In genomic region chr6:43785220-43785752, GRCh38 we compare ENCODE assay signal across 20 cellular contexts. TPM values are rescaled to one million over a fixed set of nuclear protein-coding genes. Genes with fewer than 3 reads are reported as not detected.
DNase-seq lines count a peak whose midpoint lies in the region; ATAC-seq, FAIRE-seq and TF ChIP-seq lines count a peak whose summit lies in the region.
"Had no signal": no experiment of that assay in that cellular context is flagged by ENCODE, and none has a peak within 500 bp of the region (broad histone marks: within the 10 kb centered on the region; RNA-seq: fewer than 3 reads in every experiment).

No MANE protein-coding gene starts in this region.

- H3K9me3 ChIP-seq in right cardiac atrium (ENCODE audit: control insufficient read depth, low read length), result no peaks in the 10 kb centered on the region
- no peaks in the 10 kb centered on the region for H3K9me3 ChIP-seq in right atrium auricular region
- H3K9me3 ChIP-seq in GM12878 (replicated peaks; ENCODE audit: control insufficient read depth, insufficient read depth, low read length), result no peaks in the 10 kb centered on the region
- no peaks in the 10 kb centered on the region for H3K9me3 ChIP-seq in mesenchymal stem cell (ENCODE audit: control insufficient read depth, low read length)
- H3K9me3 ChIP-seq in WERI-Rb-1 (ENCODE audit: severe bottlenecking), result no peaks in the 10 kb centered on the region
- H3K9me3 ChIP-seq: SJSA1 had no signal

- H3K23ac ChIP-seq in mesenchymal stem cell (ENCODE audit: low read length in 2 of 2), result no peak overlapping the region

- DNase-seq in right cardiac atrium (peak in 2 of 3 donors; percentile 43 to 55), right atrium auricular region (ENCODE audit: low spot score) (no peak), GM12878 (ENCODE audit: low read depth, low spot score) (no peak), mesenchymal stem cell (no peak), NCI-H2196 (lab: John Stamatoyannopoulos, UW; ENCODE audit: unreplicated experiment) (no peak), WERI-Rb-1 (no peak), dedifferentiated amniotic fluid mesenchymal stem cell (ENCODE audit: extremely low spot score) (no peak)
- DNase-seq: CD4-positive, alpha-beta memory T cell; DMS53; EL; HCEC 1CT; NCI-H1105; NCI-H1694; NCI-H2081 treated with DMSO at 0.1 percent for 48 hours; NCI-H524; NCI-H82 had no signal

- H3K79me1 ChIP-seq in mesenchymal stem cell (replicated peaks; ENCODE audit: low read length, poor library complexity, severe bottlenecking), result peaks cover 41% of the 10 kb centered on the region

- H2BK5ac ChIP-seq in mesenchymal stem cell (ENCODE audit: low read depth, low read length, poor library complexity, severe bottlenecking), result no peak overlapping the region

- H3K4ac ChIP-seq in mesenchymal stem cell (ENCODE audit: low read depth in 1 of 2, low read length in 2 of 2), result no peak overlapping the region

- no peaks in the 10 kb centered on the region for H3K27me3 ChIP-seq in right cardiac atrium (ENCODE audit: control insufficient read depth, insufficient read depth)
- H3K27me3 ChIP-seq in right atrium auricular region, result no peaks in the 10 kb centered on the region
- no peaks in the 10 kb centered on the region for H3K27me3 ChIP-seq in GM12878 (replicated peaks in 1 of 2; ENCODE audit: control insufficient read depth in 2 of 2, insufficient read depth in 2 of 2, low read length in 1 of 2)
- no peaks in the 10 kb centered on the region for H3K27me3 ChIP-seq in mesenchymal stem cell (ENCODE audit: control insufficient read depth in 1 of 2, insufficient read depth in 1 of 2, low read length in 2 of 2)
- H3K27me3 ChIP-seq in WERI-Rb-1 (ENCODE audit: insufficient read depth, low read depth, severe bottlenecking), result no peaks in the 10 kb centered on the region
- H3K27me3 ChIP-seq: SJSA1 had no signal

- no peak overlapping the region for H3K14ac ChIP-seq in mesenchymal stem cell (ENCODE audit: low read length in 2 of 2)

- H3K27ac ChIP-seq in right cardiac atrium (ENCODE audit: low read length), result no peak overlapping the region
- H3K27ac ChIP-seq in right atrium auricular region, result peak overlapping the region in 1 of 2 donors; percentile 21
- no peak overlapping the region for H3K27ac ChIP-seq in GM12878 (ENCODE audit: control insufficient read depth, insufficient read depth)
- no peak overlapping the region for H3K27ac ChIP-seq in mesenchymal stem cell (ENCODE audit: low read length, poor library complexity, severe bottlenecking)
- no peak overlapping the region for H3K27ac ChIP-seq in WERI-Rb-1
- H3K27ac ChIP-seq: SJSA1 had no signal

- no peak for TF ChIP-seq POLR2A in GM12878 (IDR thresholded peaks at IDR 0.05; ENCODE audit: low read depth, low read length)

- no peak for TF ChIP-seq EP300 in GM12878 (IDR thresholded peaks at IDR 0.05; ENCODE audit: borderline replicate concordance in 1 of 2, control insufficient read depth in 1 of 2, low read depth in 2 of 2, low read length in 2 of 2)

- H2BK120ac ChIP-seq in mesenchymal stem cell (ENCODE audit: low read depth, low read length), result no peak overlapping the region

- H3K4me1 ChIP-seq in right cardiac atrium (ENCODE audit: control insufficient read depth, insufficient read depth, low read length) (peaks cover 2% of the 10 kb centered on the region), right atrium auricular region (peaks cover 0 to 18% of the 10 kb centered on the region in 2 donors), GM12878 (ENCODE audit: control insufficient read depth, insufficient read depth, low read length) (no peaks in the 10 kb centered on the region), mesenchymal stem cell (ENCODE audit: control insufficient read depth, insufficient read depth, low read depth, low read length) (peaks cover 9% of the 10 kb centered on the region)
- H3K4me1 ChIP-seq: SJSA1 had no signal

- RAD21 ChIA-PET in GM12878 (lab: Charles Lee; ENCODE audit: unreplicated experiment), result no interaction called here

- no peak overlapping the region for H3K9ac ChIP-seq in GM12878 (ENCODE audit: control insufficient read depth, insufficient read depth, low read length)
- H3K9ac ChIP-seq in mesenchymal stem cell (ENCODE audit: low read length), result no peak overlapping the region

- TSS peak; percentile 69 for BruUV-seq in GM12878 (replicated peaks; lab: Mats Ljungman, UMichigan)

- TF ChIP-seq CTCF in right atrium auricular region (IDR thresholded peaks at IDR 0.05) (no peak), GM12878 (IDR thresholded peaks at IDR 0.05 in 2 of 3, conservative IDR thresholded peaks at IDR 0.05 in 1 of 3; ENCODE audit: control insufficient read depth in 2 of 3, extremely low read depth in 1 of 3, insufficient read depth in 1 of 3, low read depth in 3 of 3, low read length in 3 of 3) (no peak), WERI-Rb-1 (IDR thresholded peaks at IDR 0.05; ENCODE audit: low read depth, low read length) (no peak)

- H4K8ac ChIP-seq in mesenchymal stem cell (ENCODE audit: low read length), result peak overlapping the region; percentile 38

- no peak overlapping the region for H4K91ac ChIP-seq in mesenchymal stem cell (ENCODE audit: low read length)

- H2BK15ac ChIP-seq in mesenchymal stem cell (ENCODE audit: low read depth, poor library complexity, severe bottlenecking), result no peak overlapping the region

- no peak overlapping the region for H3K18ac ChIP-seq in mesenchymal stem cell (ENCODE audit: low read depth in 1 of 2, low read length in 2 of 2)

- no peak for FAIRE-seq in GM12878 (lab: Jason Lieb, UNC)
- FAIRE-seq: GM12892, GM18507 had no signal

- intact Hi-C loops in right cardiac atrium (cut with DNase I), result no loop called here
- intact Hi-C loops in GM12878 (cut with micrococcal nuclease; ENCODE audit: unreplicated experiment), result no loop called here

- ATAC-seq in right cardiac atrium (no peak), GM12878 (no peak)
- ATAC-seq: GM23338 had no signal

- no peaks in the 10 kb centered on the region for H4K20me1 ChIP-seq in GM12878 (ENCODE audit: control insufficient read depth, insufficient read depth)

- H3K36me3 ChIP-seq in right atrium auricular region (peaks cover 52% of the 10 kb centered on the region), GM12878 (ENCODE audit: control insufficient read depth in 2 of 2, insufficient read depth in 2 of 2, low read length in 1 of 2) (peaks cover 11 to 28% of the 10 kb centered on the region in 2 experiments), mesenchymal stem cell (ENCODE audit: control insufficient read depth in 1 of 2, insufficient read depth in 2 of 2, low read depth in 1 of 2, low read length in 2 of 2) (peaks cover 60 to 67% of the 10 kb centered on the region in 2 experiments), WERI-Rb-1 (peaks cover 40% of the 10 kb centered on the region)

- in situ Hi-C loops in GM12878 (cut with MboI), result no loop called here

- H2BK12ac ChIP-seq in mesenchymal stem cell (ENCODE audit: low read length in 2 of 2), result no peak overlapping the region

- no peak overlapping the region for H2AK5ac ChIP-seq in mesenchymal stem cell (ENCODE audit: low read length, severe bottlenecking)

- H3K4me2 ChIP-seq in GM12878 (ENCODE audit: control insufficient read depth, insufficient read depth) (no peak overlapping the region), mesenchymal stem cell (ENCODE audit: low read length, poor library complexity, severe bottlenecking) (no peak overlapping the region)
- H3K4me2 ChIP-seq: GM23338 had no signal

- POLR2A ChIA-PET in GM12878 (lab: Charles Lee), result no interaction called here

- WGBS in right cardiac atrium, result 83% methylated on average over 14 of the region's 14 CpGs
- WGBS in GM12878 (ENCODE audit: insufficient coverage, insufficient replicate concordance, low lambda C conversion rate, missing lambda C conversion rate), result 93% methylated on average over 14 of the region's 14 CpGs
- WGBS in mesenchymal stem cell, result 93% methylated on average over 12 of the region's 14 CpGs

- no peak for TF ChIP-seq RAD21 in GM12878 (IDR thresholded peaks at IDR 0.05; ENCODE audit: insufficient read depth, low read depth, low read length)

- CTCF ChIA-PET in GM12878 (lab: Yijun Ruan, JAX), result interaction anchor here (1.8 kb wide), 1 partner anchor 11 kb away, joined by 9 read pairs; no protein-coding TSS in a partner anchor

- H3K79me2 ChIP-seq in GM12878 (ENCODE audit: control insufficient read depth, insufficient read depth, low read length), result no peaks in the 10 kb centered on the region; the same call in 1 of the 2 replicates

- H2AFZ ChIP-seq in GM12878 (ENCODE audit: control insufficient read depth, low read depth, low read length), result no peak overlapping the region
- no peak overlapping the region for H2AFZ ChIP-seq in mesenchymal stem cell (ENCODE audit: low read depth, low read length)
- H2AFZ ChIP-seq: GM23338 had no signal

- SMC1A ChIA-PET in GM12878 (lab: Charles Lee; ENCODE audit: uncharacterized antibody, unreplicated experiment), result no interaction called here

- H3K4me3 ChIP-seq in right cardiac atrium (ENCODE audit: low read length), result no peak overlapping the region
- no peak overlapping the region for H3K4me3 ChIP-seq in right atrium auricular region
- no peak overlapping the region for H3K4me3 ChIP-seq in GM12878
- no peak overlapping the region for H3K4me3 ChIP-seq in mesenchymal stem cell (ENCODE audit: insufficient read depth in 1 of 2, low read depth in 1 of 2, low read length in 2 of 2)
- no peak overlapping the region for H3K4me3 ChIP-seq in WERI-Rb-1 (ENCODE audit: low read depth, low read length)
- H3K4me3 ChIP-seq: GM23338, SJSA1 had no signal

TF ChIP-seq in GM12878, 131 proteins besides CTCF, POLR2A, EP300 and RAD21 (continues in another document):
- peak; percentile 55; the same call in 1 of the 2 replicates for TF ChIP-seq POLR2AphosphoS2 (IDR thresholded peaks at IDR 0.05; ENCODE audit: low read depth, low read length)

RNA-seq across cellular contexts. Expression of gene VEGFA, which starts 15.3 kb away (rescaled TPM):
- total RNA-seq in right cardiac atrium, result 100 to 1,000 TPM; 163 to 296 (median 219) TPM
- polyA plus RNA-seq in right cardiac atrium, result 246 TPM
- 100 to 1,000 TPM; 102 to 132 TPM for total RNA-seq in right atrium auricular region
- total RNA-seq in GM12878 (2013; cell fraction: nucleolus; rRNA removed), result 183 and 202 TPM in 2 replicates
- total RNA-seq in GM12878 (2014; rRNA removed), result 23.2 and 26.8 TPM in 2 replicates
- 11.1 and 11.4 TPM in 2 replicates for total RNA-seq in GM12878 (2014; rRNA removed; fragmentation: Illumina TruSeq; extraction: Trizol)
- total RNA-seq in GM12878 (2021), result 24.5 and 29.5 TPM in 2 replicates
- 53.3 TPM for polyA plus RNA-seq in GM12878 (2011; ENCODE audit: low read depth)
- polyA plus RNA-seq in GM12878 (2011; rRNA removed), result 86.0 and 140 TPM in 2 replicates
- 139 and 149 TPM in 2 replicates for polyA plus RNA-seq in GM12878 (2011; cell fraction: cytosol; rRNA removed)
- polyA plus RNA-seq in GM12878 (2011; cell fraction: nucleus; rRNA removed), result 331 and 548 TPM in 2 replicates
- polyA plus RNA-seq in GM12878 (2012), result 77.6 and 104 TPM in 2 replicates
- polyA plus RNA-seq in GM12878 (2014; fragmentation: Illumina TruSeq; extraction: Trizol), result 18.1 and 22.4 TPM in 2 replicates
- 1 to 10 TPM; 2.9 to 4.3 TPM for polyA plus RNA-seq in GM12878 (2014; fragmentation: Nextera tagmentation; extraction: Ambion mirVana)
- 25.6 and 27.2 TPM in 2 replicates for polyA plus RNA-seq in GM12878 (2014; rRNA removed)
- 1 to 10 TPM in 1 of 2 experiments, under 1 TPM in 1; 0.96 to 1.3 TPM for polyA plus RNA-seq in GM12878 (2016; fragmentation: Nextera tagmentation; extraction: Ambion mirVana)
- polyA minus RNA-seq in GM12878 (2011; rRNA and poly(A)+ RNA removed), result 232 and 237 TPM in 2 replicates
- polyA minus RNA-seq in GM12878 (2011; cell fraction: cytosol; rRNA and poly(A)+ RNA removed), result 38.4 and 39.6 TPM in 2 replicates
- polyA minus RNA-seq in GM12878 (2011; cell fraction: nucleus; rRNA and poly(A)+ RNA removed), result 127 and 145 TPM in 2 replicates
- 94.9 TPM for polyA plus RNA-seq in mesenchymal stem cell (2013, experiment 1 of 2)
- polyA plus RNA-seq in mesenchymal stem cell (2013, experiment 2 of 2), result 89.3 TPM
- polyA plus RNA-seq: CD4-positive, alpha-beta memory T cell had no signal

Comparison
In these comparisons a context has a peak if more than half of its experiments do, and no peak if none do; other contexts are left out.
1. DNase-seq: peak in right cardiac atrium (2 of 3); none in right atrium auricular region (single experiment), GM12878 (single experiment), mesenchymal stem cell (single experiment), NCI-H2196 (single experiment), WERI-Rb-1 (single experiment) and dedifferentiated amniotic fluid mesenchymal stem cell (single experiment).